ENCODE assay signal across 22 cellular contexts in genomic region chr12:87120440-87120839, GRCh38.
DNase-seq lines count a peak whose midpoint lies in the region; TF ChIP-seq lines count a peak whose summit lies in the region.
"Had no signal": no experiment of that assay in that cellular context is flagged by ENCODE, and none has a peak within 500 bp of the region (broad histone marks: within the 10 kb centered on the region; RNA-seq: fewer than 3 reads in every experiment).

No MANE protein-coding gene starts in this region.

- DNase-seq in NCI-H345 (lab: John Stamatoyannopoulos, UW) (peak; percentile 31), NCI-H345 treated with DMSO at 0.1 percent for 48 hours (lab: John Stamatoyannopoulos, UW; ENCODE audit: unreplicated experiment) (no peak), GM23248 (peak; percentile 6), NCI-H446 treated with DMSO at 0.1 percent for 48 hours (lab: John Stamatoyannopoulos, UW) (peak; percentile 91), fibroblast of pulmonary artery (ENCODE audit: low read depth) (peak; percentile 41), ecto neural progenitor cell (ENCODE audit: low spot score) (no peak), pons (ENCODE audit: low spot score) (no peak), NCI-H2107 treated with DMSO at 0.1 percent for 48 hours (lab: John Stamatoyannopoulos, UW; ENCODE audit: unreplicated experiment) (no peak)
- DNase-seq: activated CD4-positive, alpha-beta T cell treated with anti-CD3 and anti-CD28 coated beads for 36 hours; activated naive CD8-positive, alpha-beta T cell treated with anti-CD3 and anti-CD28 coated beads for 36 hours; body of pancreas; Calu3; GDM1; H9; midbrain; MV-4-11; small intestine; stimulated activated CD4-positive, alpha-beta T cell treated with anti-CD3 and anti-CD28 coated beads, Interleukin-2, amount 100 ng/mL, for 48 hours; upper lobe of left lung had no signal

- no peak overlapping the region for H3K4me2 ChIP-seq in GM23248 (ENCODE audit: unreplicated experiment)

- no peaks in the 10 kb centered on the region for H3K27me3 ChIP-seq in GM23248 (replicated peaks; ENCODE audit: insufficient read depth)
- H3K27me3 ChIP-seq: body of pancreas, gastroesophageal sphincter, upper lobe of left lung had no signal

- no peaks in the 10 kb centered on the region for H3F3A ChIP-seq in GM23248 (ENCODE audit: insufficient read depth)

- TF ChIP-seq CTCF in fibroblast of pulmonary artery (IDR thresholded peaks at IDR 0.05; ENCODE audit: low read length, missing control alignments) = no peak

- no peak overlapping the region for H3K9ac ChIP-seq in GM23248

- H3K9me2 ChIP-seq in GM23248 (ENCODE audit: insufficient read depth) = no peaks in the 10 kb centered on the region

- no peak overlapping the region for H3K27ac ChIP-seq in GM23248
- H3K27ac ChIP-seq: body of pancreas, epithelial cell of prostate, gastroesophageal sphincter, RWPE1, upper lobe of left lung had no signal

- H3K9me3 ChIP-seq in GM23248 (ENCODE audit: low read depth) = no peaks in the 10 kb centered on the region
- H3K9me3 ChIP-seq: gastroesophageal sphincter, upper lobe of left lung had no signal

- H3K4me1 ChIP-seq in GM23248 (ENCODE audit: insufficient read depth) = 0 out of 2 replicates have a peak, but pooled peaks cover 4% of the 10 kb centered on the region
- H3K4me1 ChIP-seq: body of pancreas, gastroesophageal sphincter, upper lobe of left lung had no signal

- no peaks in the 10 kb centered on the region for H4K20me1 ChIP-seq in GM23248 (ENCODE audit: insufficient read depth)

- H3K36me3 ChIP-seq in GM23248 (ENCODE audit: low read depth) = no peaks in the 10 kb centered on the region
- H3K36me3 ChIP-seq: gastroesophageal sphincter, upper lobe of left lung had no signal

- WGBS in GM23248 (ENCODE audit: low coverage in 1 of 2, low lambda C conversion rate in 2 of 2, missing lambda C conversion rate in 2 of 2), 2 experiments = 31 to 42% methylated on average over 3 of the region's 3 CpGs

- no peak overlapping the region for H2AFZ ChIP-seq in GM23248

- no peak overlapping the region for H3K4me3 ChIP-seq in GM23248
- no peak overlapping the region for H3K4me3 ChIP-seq in fibroblast of pulmonary artery (replicated peaks; ENCODE audit: low read depth, low read length)
- H3K4me3 ChIP-seq: body of pancreas, gastroesophageal sphincter, upper lobe of left lung had no signal

- in situ Hi-C loops in GM23248 (cut with MboI) = no loop called here

- no peaks in the 10 kb centered on the region for H3K79me2 ChIP-seq in GM23248 (ENCODE audit: insufficient read depth)

Comparison
In these comparisons a context has a peak if more than half of its experiments do, and no peak if none do; other contexts are left out.
1. DNase-seq: peak in NCI-H345 (single experiment), GM23248 (single experiment), NCI-H446 treated with DMSO at 0.1 percent for 48 hours (single experiment) and fibroblast of pulmonary artery (single experiment); none in NCI-H345 treated with DMSO at 0.1 percent for 48 hours (single experiment), ecto neural progenitor cell (single experiment), pons (single experiment) and NCI-H2107 treated with DMSO at 0.1 percent for 48 hours (single experiment).